Comparison of ENCODE assay signal across 8 cellular contexts in the genomic region with DNA sequence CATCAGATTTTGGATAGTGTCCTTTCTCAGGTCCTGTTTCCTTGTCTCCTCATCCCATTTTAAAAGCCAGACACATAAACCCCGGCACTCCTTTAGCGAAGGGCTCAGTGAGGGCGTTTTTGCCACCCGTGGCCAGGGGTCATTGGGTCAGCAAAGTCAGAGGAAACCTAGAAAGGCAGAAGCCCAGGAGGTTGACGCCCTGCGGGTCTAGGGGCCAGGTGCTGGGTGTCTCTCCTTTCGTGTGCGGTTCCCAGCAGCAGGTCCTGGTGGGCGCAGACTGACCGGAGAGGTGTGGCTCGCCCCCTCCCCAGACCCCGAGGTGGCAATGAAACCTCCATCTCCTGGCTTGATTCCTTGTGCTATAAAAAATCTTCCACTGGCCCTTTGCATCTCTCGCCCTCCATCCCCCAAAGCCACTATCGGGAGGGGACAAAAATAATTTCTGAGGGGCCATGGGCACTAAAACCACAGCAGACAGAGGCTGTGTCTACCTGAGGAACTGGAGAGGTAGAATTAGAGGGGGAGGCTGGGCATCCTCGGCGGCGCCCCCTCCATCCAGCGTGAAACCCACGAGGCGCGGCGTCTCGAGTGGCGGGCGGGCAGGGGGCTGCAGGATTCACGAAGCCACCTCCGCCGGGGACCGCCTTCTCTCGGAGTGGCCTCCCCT. TPM values are rescaled to one million over a fixed set of nuclear protein-coding genes. Genes with fewer than 3 reads are reported as not detected.
DNase-seq lines count a peak whose midpoint lies in the region; ATAC-seq and TF ChIP-seq lines count a peak whose summit lies in the region.

No MANE protein-coding gene starts in this region.

- peak overlapping the region; percentile 59 for H3K4me2 ChIP-seq in trophoblast cell (ENCODE audit: low read length)

- TF ChIP-seq EP300 in gastroesophageal sphincter (IDR thresholded peaks at IDR 0.05) = no peak

- H3K79me1 ChIP-seq in trophoblast cell (ENCODE audit: low read length) = peaks cover 19% of the 10 kb centered on the region

- H3K27ac ChIP-seq in gastroesophageal sphincter = peak overlapping the region; percentile 84 to 99 (median 98)
- H3K27ac ChIP-seq in trophoblast cell (ENCODE audit: low read depth, low read length) = peak overlapping the region; percentile 96

- peak overlapping the region; percentile 85 to 90 for H3K4me3 ChIP-seq in gastroesophageal sphincter
- H3K4me3 ChIP-seq in trophoblast cell (ENCODE audit: low read depth, low read length) = peak overlapping the region; percentile 83

- H3K14ac ChIP-seq in trophoblast cell (ENCODE audit: low read length) = peak overlapping the region; percentile 93

- POLR2A ChIA-PET in activated CD4-positive, alpha-beta T cell treated with anti-CD3 and anti-CD28 coated beads, Interleukin-2, amount 10 ng/mL, durations not matched to agents 7 days and 5 days (lab: Charles Lee) = no interaction called here
- POLR2A ChIA-PET in activated CD4-positive, alpha-beta memory T cell treated with anti-CD3 and anti-CD28 coated beads, Interleukin-2, amount 10 ng/mL, durations not matched to agents 7 days and 5 days (lab: Charles Lee) = interaction anchor here (1.5 kb wide), 1 partner anchor 210 kb away, joined by 5 read pairs; a partner anchor contains a TSS

- H3K9me3 ChIP-seq in gastroesophageal sphincter (no peaks in the 10 kb centered on the region), trophoblast cell (ENCODE audit: insufficient read depth, low read depth, low read length) (no peaks in the 10 kb centered on the region)

- peak overlapping the region; percentile 77 for H3K4me3 Mint-ChIP-seq in activated CD4-positive, alpha-beta T cell treated with anti-CD3 and anti-CD28 coated beads, Interleukin-2, amount 10 ng/mL, durations not matched to agents 7 days and 5 days
- peak overlapping the region; percentile 75 for H3K4me3 Mint-ChIP-seq in activated CD4-positive, alpha-beta memory T cell treated with anti-CD3 and anti-CD28 coated beads, Interleukin-2, amount 10 ng/mL, durations not matched to agents 7 days and 5 days

- H3K23ac ChIP-seq in trophoblast cell (ENCODE audit: low read length) = no peak overlapping the region

- TF ChIP-seq POLR2A in gastroesophageal sphincter (IDR thresholded peaks at IDR 0.05) = no peak

- peak overlapping the region; percentile 61 for H2AFZ ChIP-seq in trophoblast cell (ENCODE audit: insufficient read depth, low read length, poor library complexity)

- peaks cover 22% of the 10 kb centered on the region for H3K79me2 ChIP-seq in trophoblast cell (ENCODE audit: control insufficient read depth, insufficient read depth, low read length, poor library complexity)

- H4K12ac ChIP-seq in trophoblast cell (ENCODE audit: low read depth, low read length) = peak overlapping the region; percentile 76

- peak overlapping the region; percentile 99 for H3K18ac ChIP-seq in trophoblast cell (ENCODE audit: low read length)

- peak overlapping the region; percentile 82 for H3K9ac ChIP-seq in trophoblast cell (ENCODE audit: low read length)

- H3K27me3 Mint-ChIP-seq in activated CD4-positive, alpha-beta T cell treated with anti-CD3 and anti-CD28 coated beads, Interleukin-2, amount 10 ng/mL, durations not matched to agents 7 days and 5 days = peaks cover 8% of the 10 kb centered on the region
- peaks cover 24% of the 10 kb centered on the region for H3K27me3 Mint-ChIP-seq in activated CD4-positive, alpha-beta memory T cell treated with anti-CD3 and anti-CD28 coated beads, Interleukin-2, amount 10 ng/mL, durations not matched to agents 7 days and 5 days

- DNase-seq in activated CD4-positive, alpha-beta T cell treated with anti-CD3 and anti-CD28 coated beads, Interleukin-2, amount 10 ng/mL, durations not matched to agents 7 days and 5 days = no peak
- DNase-seq in activated CD4-positive, alpha-beta T cell treated with anti-CD3 and anti-CD28 coated beads for 1 hour = no peak
- DNase-seq in activated CD4-positive, alpha-beta memory T cell treated with anti-CD3 and anti-CD28 coated beads, Interleukin-2, amount 10 ng/mL, durations not matched to agents 7 days and 5 days = no peak
- peak; percentile 65 to 76 for DNase-seq in trophoblast cell
- DNase-seq in iPS-NIHi11 (ENCODE audit: low spot score) = no peak
- no peak for DNase-seq in NCI-H1048 (lab: John Stamatoyannopoulos, UW)
- DNase-seq in NCI-H2029 (lab: John Stamatoyannopoulos, UW) = no peak

- peaks cover 30% of the 10 kb centered on the region for H3K4me1 Mint-ChIP-seq in activated CD4-positive, alpha-beta T cell treated with anti-CD3 and anti-CD28 coated beads, Interleukin-2, amount 10 ng/mL, durations not matched to agents 7 days and 5 days
- H3K4me1 Mint-ChIP-seq in activated CD4-positive, alpha-beta memory T cell treated with anti-CD3 and anti-CD28 coated beads, Interleukin-2, amount 10 ng/mL, durations not matched to agents 7 days and 5 days = peaks cover 30% of the 10 kb centered on the region

- no peaks in the 10 kb centered on the region for H3K36me3 ChIP-seq in gastroesophageal sphincter
- no peaks in the 10 kb centered on the region for H3K36me3 ChIP-seq in trophoblast cell (ENCODE audit: control insufficient read depth in 1 of 2, insufficient read depth in 2 of 2, low read length in 2 of 2)

- H3K4me1 ChIP-seq in gastroesophageal sphincter (peaks cover 3 to 59% (median 3%) of the 10 kb centered on the region in 3 donors), trophoblast cell (ENCODE audit: control insufficient read depth in 1 of 2, insufficient read depth in 2 of 2, low read length in 2 of 2) (peaks cover 0 to 2% of the 10 kb centered on the region in 2 experiments)

- peak overlapping the region; percentile 92 for H3K4ac ChIP-seq in trophoblast cell (ENCODE audit: low read depth, low read length)

- H2BK12ac ChIP-seq in trophoblast cell (ENCODE audit: low read length) = peak overlapping the region; percentile 85

- no peak for ATAC-seq in gastroesophageal sphincter

- peak overlapping the region; percentile 49 for H2AK5ac ChIP-seq in trophoblast cell (ENCODE audit: low read length)

- no peaks in the 10 kb centered on the region for H3K36me3 Mint-ChIP-seq in activated CD4-positive, alpha-beta T cell treated with anti-CD3 and anti-CD28 coated beads, Interleukin-2, amount 10 ng/mL, durations not matched to agents 7 days and 5 days (ENCODE audit: low read depth)
- no peaks in the 10 kb centered on the region for H3K36me3 Mint-ChIP-seq in activated CD4-positive, alpha-beta memory T cell treated with anti-CD3 and anti-CD28 coated beads, Interleukin-2, amount 10 ng/mL, durations not matched to agents 7 days and 5 days (ENCODE audit: low read depth)

- no peaks in the 10 kb centered on the region for H3K27me3 ChIP-seq in gastroesophageal sphincter
- H3K27me3 ChIP-seq in trophoblast cell (ENCODE audit: insufficient read depth, low read length) = no peaks in the 10 kb centered on the region

- peak overlapping the region; percentile 93 for H2BK120ac ChIP-seq in trophoblast cell (ENCODE audit: insufficient read depth, low read length, poor library complexity)

- H4K8ac ChIP-seq in trophoblast cell (ENCODE audit: low read depth, low read length) = peak overlapping the region; percentile 95

- H3K9me3 Mint-ChIP-seq in activated CD4-positive, alpha-beta T cell treated with anti-CD3 and anti-CD28 coated beads, Interleukin-2, amount 10 ng/mL, durations not matched to agents 7 days and 5 days = no peaks in the 10 kb centered on the region
- no peaks in the 10 kb centered on the region for H3K9me3 Mint-ChIP-seq in activated CD4-positive, alpha-beta memory T cell treated with anti-CD3 and anti-CD28 coated beads, Interleukin-2, amount 10 ng/mL, durations not matched to agents 7 days and 5 days

- no peak for TF ChIP-seq CTCF in gastroesophageal sphincter (IDR thresholded peaks at IDR 0.05)

- H4K91ac ChIP-seq in trophoblast cell (ENCODE audit: low read depth, low read length) = peak overlapping the region; percentile 98

- 5 to 6% methylated on average over 3 to 7 of the region's 30 CpGs for WGBS in gastroesophageal sphincter (ENCODE audit: low coverage in 1 of 2), 2 donors
- WGBS in trophoblast cell (ENCODE audit: extremely low coverage, insufficient coverage, insufficient read length) = no CpG with 5 or more reads among the region's 30 CpGs

- CTCF ChIA-PET in activated CD4-positive, alpha-beta T cell treated with anti-CD3 and anti-CD28 coated beads, Interleukin-2, amount 10 ng/mL, durations not matched to agents 7 days and 5 days (lab: Charles Lee) = interaction anchor here (0.6 to 1.9 kb wide), 2 partner anchors 13 to 18 kb away, joined by 6 to 9 read pairs; no protein-coding TSS in a partner anchor
- CTCF ChIA-PET in activated CD4-positive, alpha-beta memory T cell treated with anti-CD3 and anti-CD28 coated beads, Interleukin-2, amount 10 ng/mL, durations not matched to agents 7 days and 5 days (lab: Charles Lee) = interaction anchor here (0.7 to 2.6 kb wide), 4 partner anchors 10 to 344 kb away, joined by 4 to 12 read pairs (median 8); no protein-coding TSS in a partner anchor

- peak overlapping the region; percentile 83 for H3K27ac Mint-ChIP-seq in activated CD4-positive, alpha-beta T cell treated with anti-CD3 and anti-CD28 coated beads, Interleukin-2, amount 10 ng/mL, durations not matched to agents 7 days and 5 days
- peak overlapping the region; percentile 16 for H3K27ac Mint-ChIP-seq in activated CD4-positive, alpha-beta memory T cell treated with anti-CD3 and anti-CD28 coated beads, Interleukin-2, amount 10 ng/mL, durations not matched to agents 7 days and 5 days

- H2BK5ac ChIP-seq in trophoblast cell (ENCODE audit: low read depth, low read length, poor library complexity) = peak overlapping the region; percentile 99

RNA-seq across cellular contexts. Expression of a gene that starts 0.9 kb away (rescaled TPM):
- 1 to 10 TPM; 3.3 to 4.1 TPM for total RNA-seq in activated CD4-positive, alpha-beta T cell treated with anti-CD3 and anti-CD28 coated beads, Interleukin-2, amount 10 ng/mL, durations not matched to agents 7 days and 5 days
- total RNA-seq in activated CD4-positive, alpha-beta memory T cell treated with anti-CD3 and anti-CD28 coated beads, Interleukin-2, amount 10 ng/mL, durations not matched to agents 7 days and 5 days = 1 to 10 TPM; 3.3 TPM
- 10 to 100 TPM; 42.5 to 68.6 (median 53.9) TPM for total RNA-seq in gastroesophageal sphincter
- polyA plus RNA-seq in trophoblast cell (2013) = 105 and 107 TPM in 2 replicates

Comparison
In these comparisons a context has a peak if more than half of its experiments do, and no peak if none do; other contexts are left out.
1. DNase-seq: peak in trophoblast cell (2 of 2); none in activated CD4-positive, alpha-beta T cell treated with anti-CD3 and anti-CD28 coated beads, Interleukin-2, amount 10 ng/mL, durations not matched to agents 7 days and 5 days (single experiment), activated CD4-positive, alpha-beta T cell treated with anti-CD3 and anti-CD28 coated beads for 1 hour (single experiment), activated CD4-positive, alpha-beta memory T cell treated with anti-CD3 and anti-CD28 coated beads, Interleukin-2, amount 10 ng/mL, durations not matched to agents 7 days and 5 days (single experiment), iPS-NIHi11 (single experiment), NCI-H1048 (single experiment) and NCI-H2029 (single experiment).
2. RNA of a gene that starts 0.9 kb away (total RNA-seq): 42.5 to 68.6 TPM in gastroesophageal sphincter; 3.3 to 4.1 TPM in activated CD4-positive, alpha-beta T cell treated with anti-CD3 and anti-CD28 coated beads, Interleukin-2, amount 10 ng/mL, durations not matched to agents 7 days and 5 days and 3.3 TPM in activated CD4-positive, alpha-beta memory T cell treated with anti-CD3 and anti-CD28 coated beads, Interleukin-2, amount 10 ng/mL, durations not matched to agents 7 days and 5 days; every median in the first group is over 4 times any median in the second.